10 cellular contexts compared by ENCODE assay signal in the genomic region with DNA sequence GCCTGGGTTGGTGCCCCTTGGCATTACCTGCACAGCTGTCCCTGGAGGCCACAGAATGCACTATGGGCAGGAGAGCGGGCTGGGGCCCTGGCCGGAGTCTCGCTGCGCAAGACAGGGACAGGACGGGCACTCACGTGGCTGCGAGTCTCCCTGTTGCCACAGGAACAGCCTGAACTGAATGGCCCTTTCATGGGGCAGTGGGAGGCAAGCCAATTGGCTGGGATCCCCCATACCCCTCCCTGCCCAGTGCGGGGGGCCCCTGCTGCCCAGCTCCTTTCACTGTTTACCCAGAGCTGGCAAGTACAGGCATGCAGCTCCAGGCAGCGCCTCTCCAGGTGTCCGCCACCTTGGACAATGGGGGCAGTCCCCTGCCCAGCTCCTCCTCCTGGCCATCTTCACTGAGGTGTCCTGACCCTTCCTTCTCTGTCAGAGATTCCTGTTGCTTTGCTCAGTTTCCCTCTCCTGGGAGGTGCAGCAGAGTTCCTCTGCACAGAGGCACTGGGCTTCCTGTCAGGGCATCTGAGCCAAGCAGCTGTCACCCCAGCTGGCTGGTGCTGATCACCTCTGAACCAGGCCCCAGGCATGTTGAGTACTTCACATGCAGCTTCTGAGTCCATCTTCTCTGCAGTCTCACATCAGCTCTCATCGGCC. TPM values are rescaled to one million over a fixed set of nuclear protein-coding genes. Genes with fewer than 3 reads are reported as not detected.
DNase-seq lines count a peak whose midpoint lies in the region; ATAC-seq and TF ChIP-seq lines count a peak whose summit lies in the region.
"Had no signal": no experiment of that assay in that cellular context is flagged by ENCODE, and none has a peak within 500 bp of the region (broad histone marks: within the 10 kb centered on the region; RNA-seq: fewer than 3 reads in every experiment).

No MANE protein-coding gene starts in this region.

- H3K27ac ChIP-seq in RWPE1 (peak overlapping the region; percentile 100), heart right ventricle (peak overlapping the region; percentile 42 to 98 (median 89))

- intact Hi-C loops in heart right ventricle (cut with DNase I) = no loop called here

- no peaks in the 10 kb centered on the region for H3K9me3 Mint-ChIP-seq in T-cell
- H3K9me3 Mint-ChIP-seq in activated CD8-positive, alpha-beta T cell treated with anti-CD3 and anti-CD28 coated beads, Interleukin-2, amount 10 ng/mL, durations not matched to agents 7 days and 5 days (ENCODE audit: insufficient read depth) = no peaks in the 10 kb centered on the region

- H3K27ac Mint-ChIP-seq in T-cell = no peak overlapping the region
- H3K27ac Mint-ChIP-seq in activated CD8-positive, alpha-beta T cell treated with anti-CD3 and anti-CD28 coated beads, Interleukin-2, amount 10 ng/mL, durations not matched to agents 7 days and 5 days = no peak overlapping the region

- H3K4me3 ChIP-seq in H7 (ENCODE audit: insufficient read depth, low read depth, low read length) (no peak overlapping the region), heart right ventricle (peak overlapping the region in 9 of 10 donors; percentile 15 to 62 (median 47)), retinal pigment epithelial cell (ENCODE audit: low read length) (peak overlapping the region; percentile 10)

- H3K4me3 Mint-ChIP-seq in T-cell = no peak overlapping the region
- no peak overlapping the region for H3K4me3 Mint-ChIP-seq in activated CD8-positive, alpha-beta T cell treated with anti-CD3 and anti-CD28 coated beads, Interleukin-2, amount 10 ng/mL, durations not matched to agents 7 days and 5 days

- H3K27me3 Mint-ChIP-seq in T-cell = peaks cover 0 to 6% of the 10 kb centered on the region in 2 donors
- H3K27me3 Mint-ChIP-seq in activated CD8-positive, alpha-beta T cell treated with anti-CD3 and anti-CD28 coated beads, Interleukin-2, amount 10 ng/mL, durations not matched to agents 7 days and 5 days (ENCODE audit: low read depth) = peaks cover 7% of the 10 kb centered on the region

- ATAC-seq in heart right ventricle (peak in 6 of 8 donors; percentile 6 to 34 (median 16)), T-cell (replicated peaks in 1 of 4) (no peak), HG03280 (IDR thresholded peaks at IDR 0.05; ENCODE audit: unreplicated experiment) (no peak)
- no peak for ATAC-seq in activated CD8-positive, alpha-beta T cell treated with anti-CD3 and anti-CD28 coated beads, Interleukin-2, amount 10 ng/mL, durations not matched to agents 7 days and 5 days
- ATAC-seq: PC-3 had no signal

- CTCF ChIA-PET in RWPE1 (lab: Yijun Ruan, JAX) (interaction anchor here (0.6 to 7.6 kb wide), 6 partner anchors 19 to 704 kb away, joined by 3 to 77 read pairs (median 4); no protein-coding TSS in a partner anchor), T-cell (lab: Charles Lee) (interaction anchor here (1.1 to 5.0 kb wide), 4 partner anchors 15 to 56 kb away, joined by 3 to 16 read pairs (median 10); no protein-coding TSS in a partner anchor)
- CTCF ChIA-PET in activated CD8-positive, alpha-beta T cell treated with anti-CD3 and anti-CD28 coated beads, Interleukin-2, amount 10 ng/mL, durations not matched to agents 7 days and 5 days (lab: Charles Lee) = interaction anchor here (1.0 to 5.7 kb wide), 4 partner anchors 15 to 52 kb away, joined by 3 to 109 read pairs (median 10); no protein-coding TSS in a partner anchor

- H3K36me3 ChIP-seq in H7 (replicated peaks; ENCODE audit: control insufficient read depth, insufficient read depth, low read length) (no peaks in the 10 kb centered on the region), heart right ventricle (no peaks in the 10 kb centered on the region)

- H3K4me1 ChIP-seq in heart right ventricle = peaks cover 19 to 80% (median 60%) of the 10 kb centered on the region in 9 donors

- WGBS in heart right ventricle, 2 donors = 44 to 52% methylated on average over 11 of the region's 11 CpGs

- POLR2A ChIA-PET in RWPE1 (lab: Yijun Ruan, JAX; ENCODE audit: low non-redundant PET) (interaction anchor here (0.6 kb wide), 1 partner anchor 42 kb away, joined by 3 read pairs; the partner anchor contains the start of gene RNF26), T-cell (lab: Charles Lee) (no interaction called here)
- POLR2A ChIA-PET in activated CD8-positive, alpha-beta T cell treated with anti-CD3 and anti-CD28 coated beads, Interleukin-2, amount 10 ng/mL, durations not matched to agents 7 days and 5 days (lab: Charles Lee) = interaction anchor here (0.5 to 0.6 kb wide), 2 partner anchors 117 to 281 kb away, joined by 3 to 4 read pairs; no protein-coding TSS in a partner anchor

- H3K36me3 Mint-ChIP-seq in T-cell = no peaks in the 10 kb centered on the region
- no peaks in the 10 kb centered on the region for H3K36me3 Mint-ChIP-seq in activated CD8-positive, alpha-beta T cell treated with anti-CD3 and anti-CD28 coated beads, Interleukin-2, amount 10 ng/mL, durations not matched to agents 7 days and 5 days (ENCODE audit: low read depth)

- no peaks in the 10 kb centered on the region for H3K9me3 ChIP-seq in heart right ventricle

- H3K4me1 Mint-ChIP-seq in T-cell = peaks cover 6 to 16% (median 14%) of the 10 kb centered on the region in 3 donors
- H3K4me1 Mint-ChIP-seq in activated CD8-positive, alpha-beta T cell treated with anti-CD3 and anti-CD28 coated beads, Interleukin-2, amount 10 ng/mL, durations not matched to agents 7 days and 5 days (ENCODE audit: low read depth) = peaks cover 22% of the 10 kb centered on the region

- DNase-seq in H7 (peak; percentile 59), RWPE1 (ENCODE audit: low spot score) (no peak), heart right ventricle (peak in 1 of 2 donors; percentile 60), retinal pigment epithelial cell (ENCODE audit: low read depth) (no peak), T-cell (no peak), SW480 (ENCODE audit: low spot score) (no peak)
- no peak for DNase-seq in activated CD8-positive, alpha-beta T cell treated with anti-CD3 and anti-CD28 coated beads, Interleukin-2, amount 10 ng/mL, durations not matched to agents 7 days and 5 days
- DNase-seq: activated naive CD4-positive, alpha-beta T cell treated with Interleukin-2 at 50 U/mL for 16 hours; PC-3 had no signal

- H3K27me3 ChIP-seq in H7 (ENCODE audit: control insufficient read depth, insufficient read depth, low read length) (peaks cover 16% of the 10 kb centered on the region), heart right ventricle (no peaks in the 10 kb centered on the region)

- TF ChIP-seq CTCF in RWPE1 (conservative IDR thresholded peaks at IDR 0.05; ENCODE audit: low read depth) (no peak), heart right ventricle (IDR thresholded peaks at IDR 0.05) (no peak), retinal pigment epithelial cell (conservative IDR thresholded peaks at IDR 0.05; ENCODE audit: low read depth, low read length) (no peak)

RNA-seq across cellular contexts. Expression of gene USP2, which starts 5.2 kb away (rescaled TPM):
- 2.7 and 2.8 TPM in 2 replicates for total RNA-seq in H7 (2014; rRNA removed; shearing (Covaris generic))
- total RNA-seq in heart right ventricle = 100 to 1,000 TPM in 9 of 10 donors, 10 to 100 TPM in 1; 87.0 to 183 (median 136) TPM
- 10 to 100 TPM; 42.0 to 64.9 TPM for polyA plus RNA-seq in heart right ventricle
- total RNA-seq in T-cell = 1 to 10 TPM in 1 of 5 donors, under 1 TPM in 4; 0.13 to 3.2 (median 0.44) TPM
- under 1 TPM; 0.55 to 0.68 TPM for total RNA-seq in activated CD8-positive, alpha-beta T cell treated with anti-CD3 and anti-CD28 coated beads, Interleukin-2, amount 10 ng/mL, durations not matched to agents 7 days and 5 days

RNA-seq across cellular contexts. Expression of gene MFRP, which starts 29.8 kb away (rescaled TPM):
- total RNA-seq in H7 (2014; rRNA removed; shearing (Covaris generic)) = not detected in 2 replicates
- total RNA-seq in heart right ventricle = not detected
- polyA plus RNA-seq in heart right ventricle = under 1 TPM in 1 of 2 donors, not detected in 1; 0.04 TPM
- not detected for total RNA-seq in T-cell
- total RNA-seq in activated CD8-positive, alpha-beta T cell treated with anti-CD3 and anti-CD28 coated beads, Interleukin-2, amount 10 ng/mL, durations not matched to agents 7 days and 5 days = not detected
- total RNA-seq: PC-3 had no signal

RNA-seq across cellular contexts. Expression of gene C1QTNF5, which starts 35.6 kb away (rescaled TPM):
- total RNA-seq in H7 (2014; rRNA removed; shearing (Covaris generic)) = 2.1 TPM in 2 replicates
- total RNA-seq in heart right ventricle (10 to 100 TPM; 11.4 to 25.1 (median 19.9) TPM), T-cell (not detected)
- 10 to 100 TPM; 32.8 to 35.7 TPM for polyA plus RNA-seq in heart right ventricle
- total RNA-seq in activated CD8-positive, alpha-beta T cell treated with anti-CD3 and anti-CD28 coated beads, Interleukin-2, amount 10 ng/mL, durations not matched to agents 7 days and 5 days = not detected

RNA-seq across cellular contexts. Expression of gene RNF26, which starts 42.0 kb away (rescaled TPM):
- 26.4 and 28.9 TPM in 2 replicates for total RNA-seq in H7 (2014; rRNA removed; shearing (Covaris generic))
- 10 to 100 TPM; 11.1 to 17.6 (median 13.4) TPM for total RNA-seq in heart right ventricle
- 10 to 100 TPM in 1 of 2 donors, 1 to 10 TPM in 1; 6.4 to 13.2 TPM for polyA plus RNA-seq in heart right ventricle
- total RNA-seq in T-cell = 10 to 100 TPM; 18.4 to 21.4 (median 20.3) TPM
- total RNA-seq in activated CD8-positive, alpha-beta T cell treated with anti-CD3 and anti-CD28 coated beads, Interleukin-2, amount 10 ng/mL, durations not matched to agents 7 days and 5 days = 10 to 100 TPM; 40.5 to 41.8 TPM

RNA-seq across cellular contexts. Expression of gene THY1, which starts 46.6 kb away (rescaled TPM):
- 305 and 319 TPM in 2 replicates for total RNA-seq in H7 (2014; rRNA removed; shearing (Covaris generic))
- total RNA-seq in heart right ventricle (10 to 100 TPM in 2 of 10 donors, 1 to 10 TPM in 6, under 1 TPM in 2; 0.61 to 26.6 (median 5.0) TPM), T-cell (under 1 TPM in 4 of 5 donors, not detected in 1; 0.44 to 0.76 (median 0.48) TPM)
- polyA plus RNA-seq in heart right ventricle = 10 to 100 TPM in 1 of 2 donors, under 1 TPM in 1; 0.95 to 18.1 TPM
- total RNA-seq in activated CD8-positive, alpha-beta T cell treated with anti-CD3 and anti-CD28 coated beads, Interleukin-2, amount 10 ng/mL, durations not matched to agents 7 days and 5 days = not detected
- total RNA-seq: PC-3 had no signal

Comparison
In these comparisons a context has a peak if more than half of its experiments do, and no peak if none do; other contexts are left out.
1. ATAC-seq: peak in heart right ventricle (6 of 8); none in T-cell (0 of 4), HG03280 (single experiment) and activated CD8-positive, alpha-beta T cell treated with anti-CD3 and anti-CD28 coated beads, Interleukin-2, amount 10 ng/mL, durations not matched to agents 7 days and 5 days (single experiment).
2. RNA of gene USP2, which starts 5.2 kb away (total RNA-seq): 87.0 to 183 TPM in heart right ventricle; 2.7 to 2.8 TPM in H7, 0.55 to 0.68 TPM in activated CD8-positive, alpha-beta T cell treated with anti-CD3 and anti-CD28 coated beads, Interleukin-2, amount 10 ng/mL, durations not matched to agents 7 days and 5 days and 0.13 to 3.2 TPM in T-cell; every median in the first group is over 10 times any median in the second.
3. POLR2A ChIA-PET loops: an anchor here in RWPE1 (0.6 kb wide) and activated CD8-positive, alpha-beta T cell treated with anti-CD3 and anti-CD28 coated beads, Interleukin-2, amount 10 ng/mL, durations not matched to agents 7 days and 5 days (0.5 to 0.6 kb wide); none called in T-cell.